ENCODE assay signal across 17 cellular contexts in the genomic region with DNA sequence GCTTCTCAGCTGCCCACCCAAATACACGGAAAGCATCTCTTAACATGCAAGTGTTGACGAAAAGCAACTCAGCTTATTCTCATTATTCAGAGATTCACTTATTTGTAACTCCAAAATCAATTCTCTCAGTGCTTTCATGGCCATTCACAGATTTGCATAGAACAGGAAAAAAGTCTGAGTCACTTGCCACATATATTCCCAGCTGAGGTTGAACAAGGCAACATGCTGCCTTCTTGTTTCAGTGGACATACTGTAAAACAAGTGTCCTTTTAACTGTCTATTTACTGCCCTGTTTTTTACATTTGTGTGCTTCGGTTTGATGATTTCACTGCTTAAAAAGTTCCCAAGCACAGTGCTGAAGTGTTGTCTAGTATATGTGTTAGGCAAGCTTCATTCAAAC.
A peak's percentile ranks its signal among the peaks of the same experiment; 100 is the strongest.
DNase-seq lines count a peak whose midpoint lies in the region; ATAC-seq, FAIRE-seq and TF ChIP-seq lines count a peak whose summit lies in the region.
"Had no signal": no experiment of that assay in that cellular context is flagged by ENCODE, and none has a peak within 500 bp of the region (broad histone marks: within the 10 kb centered on the region; RNA-seq: fewer than 3 reads in every experiment).

No MANE protein-coding gene starts in this region.

- no peaks in the 10 kb centered on the region for H3K9me2 ChIP-seq in GM23248 (ENCODE audit: insufficient read depth)

- TF ChIP-seq CTCF in K562 (IDR thresholded peaks at IDR 0.05 in 2 of 3, conservative IDR thresholded peaks at IDR 0.05 in 1 of 3; ENCODE audit: insufficient read depth in 2 of 3, low read depth in 1 of 3, low read length in 3 of 3) (no peak), fibroblast of pulmonary artery (IDR thresholded peaks at IDR 0.05; ENCODE audit: low read length, missing control alignments) (no peak), progenitor cell of endocrine pancreas (IDR thresholded peaks at IDR 0.05; ENCODE audit: unreplicated experiment) (no peak)

- H3K27ac ChIP-seq in GM23248: no peak overlapping the region
- no peak overlapping the region for H3K27ac ChIP-seq in K562 (ENCODE audit: extremely low read depth, low read depth, low read length)
- H3K27ac ChIP-seq: A549 had no signal

- no peak overlapping the region for H3K4me3 Mint-ChIP-seq in progenitor cell of endocrine pancreas (ENCODE audit: low read depth)
- H3K4me3 Mint-ChIP-seq: CD14-positive monocyte; CD8-positive, alpha-beta T cell; H9; IgD-negative memory B cell had no signal

- in situ Hi-C loops in GM23248 (cut with MboI): no loop called here
- in situ Hi-C loops in K562 (cut with MboI): no loop called here

- H2AFZ ChIP-seq in GM23248: no peak overlapping the region
- H2AFZ ChIP-seq in K562 (ENCODE audit: low read depth, low read length): no peak overlapping the region

- no peaks in the 10 kb centered on the region for H3K9me1 ChIP-seq in K562 (ENCODE audit: control insufficient read depth, insufficient read depth, low read length)

- ATAC-seq in K562: no peak
- ATAC-seq: A549; CD8-positive, alpha-beta T cell had no signal

- H3K4me1 Mint-ChIP-seq in progenitor cell of endocrine pancreas (ENCODE audit: low read depth): peaks cover under 1% of the 10 kb centered on the region
- H3K4me1 Mint-ChIP-seq: CD14-positive monocyte, H9 had no signal

- peaks cover 14% of the 10 kb centered on the region for H3K9me3 Mint-ChIP-seq in progenitor cell of endocrine pancreas (ENCODE audit: low read depth)
- H3K9me3 Mint-ChIP-seq: CD8-positive, alpha-beta T cell had no signal

- POLR2A ChIA-PET in K562 (lab: Yijun Ruan, JAX): interaction anchor here (1.3 kb wide), 1 partner anchor 26 kb away, joined by 3 read pairs; no protein-coding TSS in a partner anchor

- H3K27me3 Mint-ChIP-seq in progenitor cell of endocrine pancreas: no peaks in the 10 kb centered on the region
- H3K27me3 Mint-ChIP-seq: IgD-negative memory B cell had no signal

- BruUV-seq in K562 (replicated peaks; lab: Mats Ljungman, UMichigan): no TSS peak

- 88 to 93% methylated on average over 3 of the region's 3 CpGs for WGBS in GM23248 (ENCODE audit: low coverage in 1 of 2, low lambda C conversion rate in 2 of 2, missing lambda C conversion rate in 2 of 2), 2 experiments
- WGBS in K562 (ENCODE audit: insufficient coverage, low coverage, missing lambda C conversion rate): 0% methylated on average over 3 of the region's 3 CpGs

- H3K9me3 ChIP-seq in GM23248 (ENCODE audit: low read depth) (no peaks in the 10 kb centered on the region), K562 (replicated peaks; ENCODE audit: control insufficient read depth, insufficient read depth, low read depth, low read length) (no peaks in the 10 kb centered on the region)
- H3K9me3 ChIP-seq: A549 had no signal

- no peak for TF ChIP-seq RAD21 in K562 (CRISPR knock-in tag; conservative IDR thresholded peaks at IDR 0.05 in 1 of 2, IDR thresholded peaks at IDR 0.05 in 1 of 2)

- H3K4me2 ChIP-seq in GM23248 (ENCODE audit: unreplicated experiment) (no peak overlapping the region), K562 (ENCODE audit: insufficient read depth, low read length) (no peak overlapping the region)
- H3K4me2 ChIP-seq: A549 had no signal

- no peaks in the 10 kb centered on the region for H3K79me2 ChIP-seq in GM23248 (ENCODE audit: insufficient read depth)
- H3K79me2 ChIP-seq in K562 (ENCODE audit: control insufficient read depth, insufficient read depth, low read length): no peaks in the 10 kb centered on the region

- peak; percentile 29 for FAIRE-seq in K562 (lab: Jason Lieb, UNC)
- FAIRE-seq: A549, D721Med had no signal

- H3K4me3 ChIP-seq in GM23248: no peak overlapping the region
- no peak overlapping the region for H3K4me3 ChIP-seq in K562
- no peak overlapping the region for H3K4me3 ChIP-seq in fibroblast of pulmonary artery (replicated peaks; ENCODE audit: low read depth, low read length)
- H3K4me3 ChIP-seq: A549 had no signal

- H3K36me3 ChIP-seq in GM23248 (ENCODE audit: low read depth): no peaks in the 10 kb centered on the region
- H3K36me3 ChIP-seq in K562 (ENCODE audit: control insufficient read depth, insufficient read depth, low read length): no peaks in the 10 kb centered on the region

- H3F3A ChIP-seq in GM23248 (ENCODE audit: insufficient read depth): peaks cover 18% of the 10 kb centered on the region

- H3K27ac Mint-ChIP-seq in progenitor cell of endocrine pancreas: no peak overlapping the region
- H3K27ac Mint-ChIP-seq: CD14-positive monocyte; CD8-positive, alpha-beta T cell; H9; IgD-negative memory B cell had no signal

- intact Hi-C loops in K562 (cut with micrococcal nuclease): no loop called here

- no peaks in the 10 kb centered on the region for H3K27me3 ChIP-seq in GM23248 (replicated peaks; ENCODE audit: insufficient read depth)
- no peaks in the 10 kb centered on the region for H3K27me3 ChIP-seq in K562 (ENCODE audit: control insufficient read depth in 2 of 2, insufficient read depth in 2 of 2, low read length in 2 of 2)

- no peak overlapping the region for H3K9ac ChIP-seq in GM23248
- no peak overlapping the region for H3K9ac ChIP-seq in K562 (ENCODE audit: insufficient read depth in 1 of 2, low read depth in 2 of 2, low read length in 2 of 2)

- CTCF ChIA-PET in K562 (lab: Yijun Ruan, JAX; ENCODE audit: low intra/inter-chr PET ratio): no interaction called here

- H3K36me3 Mint-ChIP-seq in progenitor cell of endocrine pancreas (ENCODE audit: insufficient read depth): no peaks in the 10 kb centered on the region
- H3K36me3 Mint-ChIP-seq: CD14-positive monocyte had no signal

- no peak for TF ChIP-seq POLR2A in K562 (conservative IDR thresholded peaks at IDR 0.05)

- DNase-seq in GM23248 (peak; percentile 19), K562 (ENCODE audit: extremely low read depth in 1 of 4, low spot score in 3 of 4) (no peak), fibroblast of pulmonary artery (ENCODE audit: low read depth) (peak; percentile 21), medulla oblongata (ENCODE audit: extremely low spot score) (no peak), progenitor cell of endocrine pancreas (ENCODE audit: low spot score, unreplicated experiment) (no peak)
- no peak for DNase-seq in central memory CD4-positive, alpha-beta T cell
- DNase-seq: CD8-positive, alpha-beta T cell; COR-L47; DMS153; DMS79 treated with DMSO at 0.1 percent for 48 hours; GF-D8; GOT3; H9 had no signal

- H3K4me1 ChIP-seq in GM23248 (ENCODE audit: insufficient read depth) (peaks cover 10% of the 10 kb centered on the region), K562 (replicated peaks in 1 of 2; ENCODE audit: control insufficient read depth in 2 of 2, insufficient read depth in 2 of 2, low read length in 2 of 2) (no peaks in the 10 kb centered on the region)
- H3K4me1 ChIP-seq: A549 had no signal

- no peak for TF ChIP-seq EP300 in K562 (IDR thresholded peaks at IDR 0.05; ENCODE audit: low read length)

- H4K20me1 ChIP-seq in GM23248 (ENCODE audit: insufficient read depth) (no peaks in the 10 kb centered on the region), K562 (replicated peaks; ENCODE audit: control insufficient read depth, insufficient read depth, low read length) (no peaks in the 10 kb centered on the region)

TF ChIP-seq in K562, 482 proteins besides CTCF, POLR2A, EP300 and RAD21 (continues in another document):
- TF ChIP-seq COPS2 (conservative IDR thresholded peaks at IDR 0.05): no peak
- TF ChIP-seq SMARCE1 (IDR thresholded peaks at IDR 0.05): no peak
- no peak for TF ChIP-seq TOE1 (IDR thresholded peaks at IDR 0.05; ENCODE audit: borderline replicate concordance)
- no peak for TF ChIP-seq TOE1 (CRISPR knock-in tag; IDR thresholded peaks at IDR 0.05; ENCODE audit: borderline replicate concordance, low read depth)
- TF ChIP-seq, protein P1, sequence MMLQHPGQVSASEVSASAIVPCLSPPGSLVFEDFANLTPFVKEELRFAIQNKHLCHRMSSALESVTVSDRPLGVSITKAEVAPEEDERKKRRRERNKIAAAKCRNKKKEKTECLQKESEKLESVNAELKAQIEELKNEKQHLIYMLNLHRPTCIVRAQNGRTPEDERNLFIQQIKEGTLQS (IDR thresholded peaks at IDR 0.05): no peak
- TF ChIP-seq, protein P1 (CRISPR knock-in tag; conservative IDR thresholded peaks at IDR 0.05): no peak
- no peak for TF ChIP-seq TEAD1 (CRISPR knock-in tag; IDR thresholded peaks at IDR 0.05)
- TF ChIP-seq ZNF253 (CRISPR knock-in tag; conservative IDR thresholded peaks at IDR 0.05): no peak
- no peak for TF ChIP-seq SRSF1 (IDR thresholded peaks at IDR 0.05; ENCODE audit: low read depth, low read length)

Comparison
In these comparisons a context has a peak if more than half of its experiments do, and no peak if none do; other contexts are left out.
1. DNase-seq: peak in GM23248 (single experiment) and fibroblast of pulmonary artery (single experiment); none in K562 (0 of 4), medulla oblongata (single experiment), progenitor cell of endocrine pancreas (single experiment) and central memory CD4-positive, alpha-beta T cell (single experiment).